Comparison of ENCODE assay signal across 8 cellular contexts in genomic region chr17:13031718-13032350, GRCh38.
DNase-seq lines count a peak whose midpoint lies in the region; ATAC-seq and TF ChIP-seq lines count a peak whose summit lies in the region.

No MANE protein-coding gene starts in this region.

- peak; percentile 76 for TF ChIP-seq CTCF in RWPE1 (conservative IDR thresholded peaks at IDR 0.05; ENCODE audit: low read depth)

- H3K27me3 Mint-ChIP-seq in activated naive CD8-positive, alpha-beta T cell treated with anti-CD3 and anti-CD28 coated beads, Interleukin-2, amount 50 U/mL, for 24 hours = peaks cover 8% of the 10 kb centered on the region

- H3K9me3 Mint-ChIP-seq in activated naive CD8-positive, alpha-beta T cell treated with anti-CD3 and anti-CD28 coated beads, Interleukin-2, amount 50 U/mL, for 24 hours = peaks cover 19% of the 10 kb centered on the region

- CTCF ChIA-PET in RWPE1 (lab: Yijun Ruan, JAX) = interaction anchor here (0.6 to 1.7 kb wide), 8 partner anchors 10 to 1487 kb away, joined by 3 to 6 read pairs (median 4); partner anchors contain the start of gene ELAC2

- POLR2A ChIA-PET in RWPE1 (lab: Yijun Ruan, JAX; ENCODE audit: low non-redundant PET) = no interaction called here

- no peaks in the 10 kb centered on the region for H3K36me3 Mint-ChIP-seq in activated naive CD8-positive, alpha-beta T cell treated with anti-CD3 and anti-CD28 coated beads, Interleukin-2, amount 50 U/mL, for 24 hours (ENCODE audit: low read depth)

- DNase-seq in Ammon's horn (ENCODE audit: low spot score) = peak; percentile 36
- DNase-seq in RWPE1 (ENCODE audit: low spot score) = peak; percentile 49
- DNase-seq in activated naive CD8-positive, alpha-beta T cell treated with anti-CD3 and anti-CD28 coated beads, Interleukin-2, amount 50 U/mL, for 24 hours = peak; percentile 50
- DNase-seq in iPS-NIHi11 (ENCODE audit: low spot score) = peak; percentile 66
- DNase-seq in stimulated activated CD4-positive, alpha-beta T cell treated with anti-CD3 and anti-CD28 coated beads, Interleukin-2, amount 100 ng/mL, for 4 hours (ENCODE audit: low read depth) = peak; percentile 22
- no peak for DNase-seq in NCI-H1930 (lab: John Stamatoyannopoulos, UW)

- H3K27ac ChIP-seq in RWPE1 = no peak overlapping the region

- H3K4me1 Mint-ChIP-seq in activated naive CD8-positive, alpha-beta T cell treated with anti-CD3 and anti-CD28 coated beads, Interleukin-2, amount 50 U/mL, for 24 hours = peaks cover 5% of the 10 kb centered on the region

- H3K27ac Mint-ChIP-seq in activated naive CD8-positive, alpha-beta T cell treated with anti-CD3 and anti-CD28 coated beads, Interleukin-2, amount 50 U/mL, for 24 hours = no peak overlapping the region

- ATAC-seq in GM18858 (IDR thresholded peaks at IDR 0.05; ENCODE audit: unreplicated experiment) (peak; percentile 84), HG03159 (IDR thresholded peaks at IDR 0.05; ENCODE audit: unreplicated experiment) (peak; percentile 80)
- ATAC-seq in activated naive CD8-positive, alpha-beta T cell treated with anti-CD3 and anti-CD28 coated beads, Interleukin-2, amount 50 U/mL, for 24 hours = no peak

- H3K4me3 Mint-ChIP-seq in activated naive CD8-positive, alpha-beta T cell treated with anti-CD3 and anti-CD28 coated beads, Interleukin-2, amount 50 U/mL, for 24 hours = no peak overlapping the region

Comparison
In these comparisons a context has a peak if more than half of its experiments do, and no peak if none do; other contexts are left out.
1. DNase-seq: peak in Ammon's horn (single experiment), RWPE1 (single experiment), activated naive CD8-positive, alpha-beta T cell treated with anti-CD3 and anti-CD28 coated beads, Interleukin-2, amount 50 U/mL, for 24 hours (single experiment), iPS-NIHi11 (single experiment) and stimulated activated CD4-positive, alpha-beta T cell treated with anti-CD3 and anti-CD28 coated beads, Interleukin-2, amount 100 ng/mL, for 4 hours (single experiment); none in NCI-H1930 (0 of 2).